ENCODE assay signal across 1 cellular context in the genomic region with DNA sequence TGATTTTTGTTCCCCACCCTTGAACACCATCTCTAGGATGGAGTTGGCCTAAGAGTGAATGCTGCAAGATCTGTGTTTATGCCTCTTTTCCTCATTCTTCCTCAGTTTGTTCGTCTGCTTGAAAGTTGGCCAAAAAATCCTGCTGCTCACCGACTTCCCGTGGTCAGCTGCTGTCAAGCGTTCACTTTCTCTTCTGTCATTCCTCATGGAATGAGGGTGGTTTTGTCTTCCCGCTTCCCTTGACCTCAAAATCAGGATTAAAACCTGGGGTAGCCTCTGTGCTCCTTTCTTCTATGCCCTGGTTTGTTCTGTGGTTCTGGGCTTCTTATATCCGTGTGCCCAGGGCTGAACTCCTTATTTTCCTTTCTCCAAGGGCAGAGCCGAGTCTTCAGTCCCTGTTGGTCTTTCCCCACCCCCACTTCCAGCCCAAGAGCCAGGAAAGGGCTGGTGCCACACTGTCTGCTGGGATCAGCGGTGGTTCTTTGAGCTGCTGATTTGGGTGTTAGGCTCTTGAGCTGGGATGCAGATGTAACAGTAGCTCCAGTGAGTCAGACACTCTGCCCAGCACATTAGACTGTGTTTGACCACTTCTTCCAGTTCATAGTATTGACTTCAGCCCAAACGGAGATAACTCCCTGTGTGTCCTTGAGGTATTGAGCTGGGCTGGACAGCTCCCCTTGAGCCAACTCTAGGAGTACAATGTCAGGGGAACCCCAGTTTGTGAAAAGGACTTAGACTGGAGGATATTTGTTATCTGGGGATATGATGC.
A peak's percentile ranks its signal among the peaks of the same experiment; 100 is the strongest.
TF ChIP-seq lines count a peak whose summit lies in the region.

No MANE protein-coding gene starts in this region.

TF ChIP-seq in K562, 482 proteins besides CTCF, POLR2A, EP300 and RAD21:
- TF ChIP-seq KDM5B (IDR thresholded peaks at IDR 0.05; ENCODE audit: insufficient replicate concordance, low read depth, low read length) (peak; percentile 19), HLTF (IDR thresholded peaks at IDR 0.05) (no peak), MIER1 (IDR thresholded peaks at IDR 0.05; ENCODE audit: low read depth) (peak; percentile 74; the same call in 1 of the 2 replicates), EHMT2 (IDR thresholded peaks at IDR 0.05) (peak; percentile 63; the same call in 1 of the 2 replicates), SMARCB1 (IDR thresholded peaks at IDR 0.05; ENCODE audit: insufficient read length, low read depth) (no peak)
- TF ChIP-seq, protein P1, sequence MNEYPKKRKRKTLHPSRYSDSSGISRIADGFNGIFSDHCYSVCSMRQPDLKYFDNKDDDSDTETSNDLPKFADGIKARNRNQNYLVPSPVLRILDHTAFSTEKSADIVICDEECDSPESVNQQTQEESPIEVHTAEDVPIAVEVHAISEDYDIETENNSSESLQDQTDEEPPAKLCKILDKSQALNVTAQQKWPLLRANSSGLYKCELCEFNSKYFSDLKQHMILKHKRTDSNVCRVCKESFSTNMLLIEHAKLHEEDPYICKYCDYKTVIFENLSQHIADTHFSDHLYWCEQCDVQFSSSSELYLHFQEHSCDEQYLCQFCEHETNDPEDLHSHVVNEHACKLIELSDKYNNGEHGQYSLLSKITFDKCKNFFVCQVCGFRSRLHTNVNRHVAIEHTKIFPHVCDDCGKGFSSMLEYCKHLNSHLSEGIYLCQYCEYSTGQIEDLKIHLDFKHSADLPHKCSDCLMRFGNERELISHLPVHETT (CRISPR knock-in tag; conservative IDR thresholded peaks at IDR 0.05 in 1 of 2, IDR thresholded peaks at IDR 0.05 in 1 of 2), result peak in 1 of 2 experiments; percentile 46; a peak in 1 of 4 replicates
- TF ChIP-seq, protein P2, sequence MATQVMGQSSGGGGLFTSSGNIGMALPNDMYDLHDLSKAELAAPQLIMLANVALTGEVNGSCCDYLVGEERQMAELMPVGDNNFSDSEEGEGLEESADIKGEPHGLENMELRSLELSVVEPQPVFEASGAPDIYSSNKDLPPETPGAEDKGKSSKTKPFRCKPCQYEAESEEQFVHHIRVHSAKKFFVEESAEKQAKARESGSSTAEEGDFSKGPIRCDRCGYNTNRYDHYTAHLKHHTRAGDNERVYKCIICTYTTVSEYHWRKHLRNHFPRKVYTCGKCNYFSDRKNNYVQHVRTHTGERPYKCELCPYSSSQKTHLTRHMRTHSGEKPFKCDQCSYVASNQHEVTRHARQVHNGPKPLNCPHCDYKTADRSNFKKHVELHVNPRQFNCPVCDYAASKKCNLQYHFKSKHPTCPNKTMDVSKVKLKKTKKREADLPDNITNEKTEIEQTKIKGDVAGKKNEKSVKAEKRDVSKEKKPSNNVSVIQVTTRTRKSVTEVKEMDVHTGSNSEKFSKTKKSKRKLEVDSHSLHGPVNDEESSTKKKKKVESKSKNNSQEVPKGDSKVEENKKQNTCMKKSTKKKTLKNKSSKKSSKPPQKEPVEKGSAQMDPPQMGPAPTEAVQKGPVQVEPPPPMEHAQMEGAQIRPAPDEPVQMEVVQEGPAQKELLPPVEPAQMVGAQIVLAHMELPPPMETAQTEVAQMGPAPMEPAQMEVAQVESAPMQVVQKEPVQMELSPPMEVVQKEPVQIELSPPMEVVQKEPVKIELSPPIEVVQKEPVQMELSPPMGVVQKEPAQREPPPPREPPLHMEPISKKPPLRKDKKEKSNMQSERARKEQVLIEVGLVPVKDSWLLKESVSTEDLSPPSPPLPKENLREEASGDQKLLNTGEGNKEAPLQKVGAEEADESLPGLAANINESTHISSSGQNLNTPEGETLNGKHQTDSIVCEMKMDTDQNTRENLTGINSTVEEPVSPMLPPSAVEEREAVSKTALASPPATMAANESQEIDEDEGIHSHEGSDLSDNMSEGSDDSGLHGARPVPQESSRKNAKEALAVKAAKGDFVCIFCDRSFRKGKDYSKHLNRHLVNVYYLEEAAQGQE (CRISPR knock-in tag; IDR thresholded peaks at IDR 0.05; ENCODE audit: low read depth), result peak; percentile 60; the same call in 1 of the 2 replicates
